In the genomic region with DNA sequence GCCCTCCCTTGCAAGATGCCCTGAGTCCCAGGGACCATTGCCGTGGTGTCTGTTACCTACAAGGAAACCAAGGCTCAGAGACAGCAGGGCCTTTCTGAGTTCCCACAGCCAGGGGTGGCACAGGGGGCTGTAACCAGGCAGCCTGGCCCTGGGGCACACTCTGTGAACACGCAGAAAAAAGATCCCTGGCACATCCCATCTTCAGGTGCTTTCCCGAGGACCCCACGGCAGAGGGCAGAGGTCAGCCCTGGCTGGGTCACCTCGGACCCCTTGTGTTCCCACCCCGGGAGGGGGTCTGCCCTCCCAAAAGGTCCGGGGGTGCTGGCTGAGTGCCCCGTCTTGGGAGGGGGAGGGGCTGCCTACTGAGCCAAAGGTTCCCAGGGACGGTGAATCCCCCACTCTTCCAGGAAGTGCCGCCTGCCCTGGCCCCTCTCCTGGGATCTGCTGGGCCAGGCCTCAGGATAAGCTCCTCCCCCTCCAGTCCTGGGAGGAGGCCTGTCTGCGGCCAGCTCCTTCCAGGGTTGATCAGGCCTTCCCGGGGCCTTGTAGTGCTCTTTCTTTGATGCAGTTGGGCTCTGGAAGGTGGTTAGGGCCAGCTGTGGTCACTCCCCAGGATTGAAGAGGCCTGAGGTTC, we compare ENCODE assay signal across 9 cellular contexts. TPM values are rescaled to one million over a fixed set of nuclear protein-coding genes. Genes with fewer than 3 reads are reported as not detected.
DNase-seq lines count a peak whose midpoint lies in the region; ATAC-seq lines count a peak whose summit lies in the region.
"Had no signal": no experiment of that assay in that cellular context is flagged by ENCODE, and none has a peak within 500 bp of the region (broad histone marks: within the 10 kb centered on the region; RNA-seq: fewer than 3 reads in every experiment).

No MANE protein-coding gene starts in this region.

- no peak overlapping the region for H3K27ac Mint-ChIP-seq in stimulated activated naive B cell treated with anti-CD40 and anti-IgM and Interleukin-4, amounts not matched to agents 10 μg/mL and 1 μg/mL and 100 μg/mL, for 72 hours
- H3K27ac Mint-ChIP-seq in activated CD4-positive, alpha-beta memory T cell treated with anti-CD3 and anti-CD28 coated beads, Interleukin-2, amount 10 ng/mL, durations not matched to agents 7 days and 5 days: no peak overlapping the region

- H3K4me3 Mint-ChIP-seq in stimulated activated naive B cell treated with anti-CD40 and anti-IgM and Interleukin-4, amounts not matched to agents 10 μg/mL and 1 μg/mL and 100 μg/mL, for 72 hours: no peak overlapping the region
- H3K4me3 Mint-ChIP-seq in activated CD4-positive, alpha-beta memory T cell treated with anti-CD3 and anti-CD28 coated beads, Interleukin-2, amount 10 ng/mL, durations not matched to agents 7 days and 5 days: no peak overlapping the region

- peak overlapping the region; percentile 44 for H3K27ac ChIP-seq in right cardiac atrium (ENCODE audit: low read length)

- intact Hi-C loops in right cardiac atrium (cut with DNase I): loop anchor here in 2 of 4 donors (10.0 kb wide), 2 partner anchors 119 to 129 kb away; no protein-coding TSS in a partner anchor

- ATAC-seq in right cardiac atrium (peak; percentile 51 to 68), GM19397 (IDR thresholded peaks at IDR 0.05; ENCODE audit: unreplicated experiment) (no peak)
- ATAC-seq in stimulated activated naive B cell treated with anti-CD40 and anti-IgM and Interleukin-4, amounts not matched to agents 10 μg/mL and 1 μg/mL and 100 μg/mL, for 72 hours (replicated peaks): no peak

- H3K9me3 Mint-ChIP-seq in stimulated activated naive B cell treated with anti-CD40 and anti-IgM and Interleukin-4, amounts not matched to agents 10 μg/mL and 1 μg/mL and 100 μg/mL, for 72 hours: no peaks in the 10 kb centered on the region
- H3K9me3 Mint-ChIP-seq in activated CD4-positive, alpha-beta memory T cell treated with anti-CD3 and anti-CD28 coated beads, Interleukin-2, amount 10 ng/mL, durations not matched to agents 7 days and 5 days: no peaks in the 10 kb centered on the region

- H3K27me3 Mint-ChIP-seq in stimulated activated naive B cell treated with anti-CD40 and anti-IgM and Interleukin-4, amounts not matched to agents 10 μg/mL and 1 μg/mL and 100 μg/mL, for 72 hours: peaks cover 4 to 11% of the 10 kb centered on the region in 2 donors
- H3K27me3 Mint-ChIP-seq in activated CD4-positive, alpha-beta memory T cell treated with anti-CD3 and anti-CD28 coated beads, Interleukin-2, amount 10 ng/mL, durations not matched to agents 7 days and 5 days: peaks cover 14% of the 10 kb centered on the region

- H3K36me3 Mint-ChIP-seq in stimulated activated naive B cell treated with anti-CD40 and anti-IgM and Interleukin-4, amounts not matched to agents 10 μg/mL and 1 μg/mL and 100 μg/mL, for 72 hours: no peaks in the 10 kb centered on the region
- no peaks in the 10 kb centered on the region for H3K36me3 Mint-ChIP-seq in activated CD4-positive, alpha-beta memory T cell treated with anti-CD3 and anti-CD28 coated beads, Interleukin-2, amount 10 ng/mL, durations not matched to agents 7 days and 5 days (ENCODE audit: low read depth)

- peaks cover 13 to 24% of the 10 kb centered on the region in 2 donors for H3K4me1 Mint-ChIP-seq in stimulated activated naive B cell treated with anti-CD40 and anti-IgM and Interleukin-4, amounts not matched to agents 10 μg/mL and 1 μg/mL and 100 μg/mL, for 72 hours
- H3K4me1 Mint-ChIP-seq in activated CD4-positive, alpha-beta memory T cell treated with anti-CD3 and anti-CD28 coated beads, Interleukin-2, amount 10 ng/mL, durations not matched to agents 7 days and 5 days: peaks cover 10% of the 10 kb centered on the region

- H3K27me3 ChIP-seq in right cardiac atrium (ENCODE audit: control insufficient read depth, insufficient read depth): no peaks in the 10 kb centered on the region

- WGBS in right cardiac atrium: 16% methylated on average over 12 of the region's 12 CpGs

- DNase-seq in Daoy (ENCODE audit: low read depth) (peak; percentile 54), astrocyte of the hippocampus (ENCODE audit: low read depth, low spot score) (peak; percentile 65), right cardiac atrium (peak; percentile 80 to 91 (median 90)), retina (peak; percentile 55)
- no peak for DNase-seq in stimulated activated naive B cell treated with anti-CD40 and anti-IgM and Interleukin-4, amounts not matched to agents 10 μg/mL and 1 μg/mL and 100 μg/mL, for 72 hours
- no peak for DNase-seq in activated CD4-positive, alpha-beta T cell treated with anti-CD3 and anti-CD28 coated beads, Interleukin-2, amount 50 U/mL, for 4 hours
- DNase-seq in activated CD4-positive, alpha-beta memory T cell treated with anti-CD3 and anti-CD28 coated beads, Interleukin-2, amount 10 ng/mL, durations not matched to agents 7 days and 5 days: no peak
- DNase-seq: NCI-H2107 had no signal

- no peaks in the 10 kb centered on the region for H3K9me3 ChIP-seq in right cardiac atrium (ENCODE audit: control insufficient read depth, low read length)

- peaks cover 29% of the 10 kb centered on the region for H3K4me1 ChIP-seq in right cardiac atrium (ENCODE audit: control insufficient read depth, insufficient read depth, low read length)

- POLR2A ChIA-PET in activated CD4-positive, alpha-beta memory T cell treated with anti-CD3 and anti-CD28 coated beads, Interleukin-2, amount 10 ng/mL, durations not matched to agents 7 days and 5 days (lab: Charles Lee): interaction anchor here (1.9 kb wide), 1 partner anchor 16 kb away, joined by 8 read pairs; no protein-coding TSS in a partner anchor

- CTCF ChIA-PET in activated CD4-positive, alpha-beta memory T cell treated with anti-CD3 and anti-CD28 coated beads, Interleukin-2, amount 10 ng/mL, durations not matched to agents 7 days and 5 days (lab: Charles Lee): no interaction called here

- no peak overlapping the region for H3K4me3 ChIP-seq in right cardiac atrium (ENCODE audit: low read length)

RNA-seq across cellular contexts. Expression of gene GLIS2, which starts 8.1 kb away (rescaled TPM):
- 0.36 and 0.46 TPM in 2 replicates for total RNA-seq in Daoy (2014; rRNA removed; shearing (Covaris generic))
- 10 to 100 TPM; 20.0 to 34.6 (median 33.1) TPM for total RNA-seq in right cardiac atrium
- 15.2 TPM for polyA plus RNA-seq in right cardiac atrium
- total RNA-seq in activated CD4-positive, alpha-beta memory T cell treated with anti-CD3 and anti-CD28 coated beads, Interleukin-2, amount 10 ng/mL, durations not matched to agents 7 days and 5 days: under 1 TPM; 0.40 to 0.45 TPM

RNA-seq across cellular contexts. Expression of gene PAM16, which starts 27.2 kb away (rescaled TPM):
- total RNA-seq in Daoy (2014; rRNA removed; shearing (Covaris generic)): 34.1 and 71.8 TPM in 2 replicates
- total RNA-seq in right cardiac atrium: 10 to 100 TPM; 57.6 to 61.9 (median 59.7) TPM
- 131 TPM for polyA plus RNA-seq in right cardiac atrium
- total RNA-seq in activated CD4-positive, alpha-beta memory T cell treated with anti-CD3 and anti-CD28 coated beads, Interleukin-2, amount 10 ng/mL, durations not matched to agents 7 days and 5 days: 10 to 100 TPM; 29.7 to 33.9 TPM

RNA-seq across cellular contexts. Expression of gene VASN, which starts 47.7 kb away (rescaled TPM):
- 22.1 and 25.1 TPM in 2 replicates for total RNA-seq in Daoy (2014; rRNA removed; shearing (Covaris generic))
- total RNA-seq in right cardiac atrium: 10 to 100 TPM; 11.4 to 21.3 (median 13.6) TPM
- polyA plus RNA-seq in right cardiac atrium: 10.7 TPM
- under 1 TPM in 1 of 2 experiments, not detected in 1; 0.08 TPM for total RNA-seq in activated CD4-positive, alpha-beta memory T cell treated with anti-CD3 and anti-CD28 coated beads, Interleukin-2, amount 10 ng/mL, durations not matched to agents 7 days and 5 days

RNA-seq across cellular contexts. Expression of gene TFAP4, which starts 51.1 kb away (rescaled TPM):
- total RNA-seq in Daoy (2014; rRNA removed; shearing (Covaris generic)): 13.4 and 14.1 TPM in 2 replicates
- total RNA-seq in right cardiac atrium: 1 to 10 TPM; 2.3 to 4.2 (median 3.5) TPM
- polyA plus RNA-seq in right cardiac atrium: 2.1 TPM
- 10 to 100 TPM; 12.4 to 13.5 TPM for total RNA-seq in activated CD4-positive, alpha-beta memory T cell treated with anti-CD3 and anti-CD28 coated beads, Interleukin-2, amount 10 ng/mL, durations not matched to agents 7 days and 5 days

Comparison
In these comparisons a context has a peak if more than half of its experiments do, and no peak if none do; other contexts are left out.
1. DNase-seq: peak in Daoy (single experiment), astrocyte of the hippocampus (single experiment), right cardiac atrium (3 of 3) and retina (single experiment); none in stimulated activated naive B cell treated with anti-CD40 and anti-IgM and Interleukin-4, amounts not matched to agents 10 μg/mL and 1 μg/mL and 100 μg/mL, for 72 hours (single experiment), activated CD4-positive, alpha-beta T cell treated with anti-CD3 and anti-CD28 coated beads, Interleukin-2, amount 50 U/mL, for 4 hours (0 of 2) and activated CD4-positive, alpha-beta memory T cell treated with anti-CD3 and anti-CD28 coated beads, Interleukin-2, amount 10 ng/mL, durations not matched to agents 7 days and 5 days (single experiment).
2. ATAC-seq: peak in right cardiac atrium (2 of 2); none in stimulated activated naive B cell treated with anti-CD40 and anti-IgM and Interleukin-4, amounts not matched to agents 10 μg/mL and 1 μg/mL and 100 μg/mL, for 72 hours (0 of 2) and GM19397 (single experiment).
3. RNA of gene GLIS2, which starts 8.1 kb away (total RNA-seq): 20.0 to 34.6 TPM in right cardiac atrium; 0.36 to 0.46 TPM in Daoy and 0.40 to 0.45 TPM in activated CD4-positive, alpha-beta memory T cell treated with anti-CD3 and anti-CD28 coated beads, Interleukin-2, amount 10 ng/mL, durations not matched to agents 7 days and 5 days; every median in the first group is over 10 times any median in the second.
4. RNA of gene VASN, which starts 47.7 kb away (total RNA-seq): 22.1 to 25.1 TPM in Daoy and 11.4 to 21.3 TPM in right cardiac atrium; 0.08 TPM in activated CD4-positive, alpha-beta memory T cell treated with anti-CD3 and anti-CD28 coated beads, Interleukin-2, amount 10 ng/mL, durations not matched to agents 7 days and 5 days; every median in the first group is over 10 times any median in the second.